Comparison of ENCODE assay signal across 8 cellular contexts in the genomic region with DNA sequence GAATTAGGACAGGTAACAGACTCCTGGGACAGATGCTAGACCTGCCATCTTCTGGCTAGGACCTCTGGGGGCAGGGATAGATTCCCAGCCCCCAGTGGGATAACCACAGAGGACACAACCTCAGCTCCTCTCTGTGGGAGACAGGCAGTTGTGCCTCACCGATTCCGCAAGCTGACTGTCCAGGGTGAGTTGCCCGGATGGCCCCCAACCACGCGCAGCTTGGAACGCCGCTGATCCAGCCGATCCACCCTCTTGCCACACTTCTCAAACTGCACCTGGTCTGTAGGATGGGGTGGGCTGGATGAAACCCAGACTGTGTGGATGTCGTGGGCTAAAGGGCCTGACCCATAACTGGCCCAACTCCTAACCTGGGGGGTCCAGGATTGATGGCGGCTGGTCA. TPM values are rescaled to one million over a fixed set of nuclear protein-coding genes. Genes with fewer than 3 reads are reported as not detected.
A peak's percentile ranks its signal among the peaks of the same experiment; 100 is the strongest.
DNase-seq lines count a peak whose midpoint lies in the region; ATAC-seq and TF ChIP-seq lines count a peak whose summit lies in the region.
"Not testable (repeated sequence)": the region's sequence is repeated elsewhere in the genome, so short reads cannot be mapped to it uniquely, and the experiment has no call there.
"Had no signal": no experiment of that assay in that cellular context is flagged by ENCODE, and none has a peak within 500 bp of the region (broad histone marks: within the 10 kb centered on the region; RNA-seq: fewer than 3 reads in every experiment).

No MANE protein-coding gene starts in this region.

- peak overlapping the region; percentile 71; the same call in 1 of the 2 replicates for H3K27ac ChIP-seq in 22Rv1
- not testable (repeated sequence) for H3K27ac ChIP-seq in H9 (ENCODE audit: insufficient read length, low read depth, low read length)

- not testable (repeated sequence) for TF ChIP-seq CTCF in 22Rv1 (IDR thresholded peaks at IDR 0.05); H9 (conservative IDR thresholded peaks at IDR 0.05); nephron (IDR thresholded peaks at IDR 0.05; ENCODE audit: unreplicated experiment in 3 of 3)

- H3K9me3 Mint-ChIP-seq in H9; activated T-helper 17 cell treated with anti-CD3 and anti-CD28 coated beads, Interleukin-2, amount 50 U/mL, for 72 hours; effector memory CD8-positive, alpha-beta T cell; memory B cell; nephron; stimulated activated effector memory CD8-positive, alpha-beta T cell treated with anti-CD3 and anti-CD28 coated beads, Interleukin-12 subunit alpha, Interleukin-12 subunit beta, amount 100 ng/mL, for 72 hours: not testable (repeated sequence)

- peaks cover 12 to 39% (median 35%) of the 10 kb centered on the region in 3 experiments; a peak in 6 of 7 replicates for H3K36me3 Mint-ChIP-seq in H9 (ENCODE audit: insufficient read depth in 1 of 3, low read depth in 3 of 3)
- peaks cover 32% of the 10 kb centered on the region for H3K36me3 Mint-ChIP-seq in activated T-helper 17 cell treated with anti-CD3 and anti-CD28 coated beads, Interleukin-2, amount 50 U/mL, for 72 hours (ENCODE audit: low read depth)
- peaks cover 30% of the 10 kb centered on the region for H3K36me3 Mint-ChIP-seq in effector memory CD8-positive, alpha-beta T cell (ENCODE audit: insufficient read depth)
- H3K36me3 Mint-ChIP-seq in memory B cell = peaks cover 23% of the 10 kb centered on the region
- not testable (repeated sequence) for H3K36me3 Mint-ChIP-seq in nephron (ENCODE audit: low read depth)
- H3K36me3 Mint-ChIP-seq in stimulated activated effector memory CD8-positive, alpha-beta T cell treated with anti-CD3 and anti-CD28 coated beads, Interleukin-12 subunit alpha, Interleukin-12 subunit beta, amount 100 ng/mL, for 72 hours = peaks cover 37% of the 10 kb centered on the region

- H3K56ac ChIP-seq in H9 (ENCODE audit: insufficient read length, low read depth, low read length) = not testable (repeated sequence)

- not testable (repeated sequence) for H2BK5ac ChIP-seq in H9 (ENCODE audit: insufficient read length, low read length)

- H3T11ph ChIP-seq in H9 (ENCODE audit: low read length) = not testable (repeated sequence)

- H2BK120ac ChIP-seq in H9 (ENCODE audit: low read depth, low read length, poor library complexity, severe bottlenecking) = not testable (repeated sequence)

- not testable (repeated sequence) for H2BK20ac ChIP-seq in H9 (ENCODE audit: low read depth, low read length, poor library complexity, severe bottlenecking)

- not testable (repeated sequence) for H2BK15ac ChIP-seq in H9 (ENCODE audit: low read depth, low read length)

- not testable (repeated sequence) for H3K9ac ChIP-seq in H9 (ENCODE audit: extremely low read depth, insufficient read length, low read length)

- not testable (repeated sequence) for H3K23me2 ChIP-seq in H9 (ENCODE audit: insufficient read length, low read depth, low read length, poor library complexity, severe bottlenecking)

- not testable (repeated sequence) for ATAC-seq in activated T-helper 17 cell treated with anti-CD3 and anti-CD28 coated beads, Interleukin-2, amount 50 U/mL, for 72 hours (replicated peaks); effector memory CD8-positive, alpha-beta T cell (replicated peaks); memory B cell (ENCODE audit: low read depth); stimulated activated effector memory CD8-positive, alpha-beta T cell treated with anti-CD3 and anti-CD28 coated beads, Interleukin-12 subunit alpha, Interleukin-12 subunit beta, amount 100 ng/mL, for 72 hours

- not testable (repeated sequence) for H3K9me3 ChIP-seq in H9 (ENCODE audit: control insufficient read depth, low read depth, low read length)

- H2BK12ac ChIP-seq in H9 (ENCODE audit: insufficient read length, low read depth, low read length) = not testable (repeated sequence)

- H3K27me3 ChIP-seq in H9 (ENCODE audit: insufficient read depth, low read length) = not testable (repeated sequence)

- H3K23ac ChIP-seq in H9 (ENCODE audit: insufficient read length, low read depth, low read length) = not testable (repeated sequence)

- not testable (repeated sequence) for H2AFZ ChIP-seq in H9 (ENCODE audit: low read length)

- not testable (repeated sequence) for H3K27me3 Mint-ChIP-seq in H9 (ENCODE audit: low read depth); activated T-helper 17 cell treated with anti-CD3 and anti-CD28 coated beads, Interleukin-2, amount 50 U/mL, for 72 hours; effector memory CD8-positive, alpha-beta T cell; memory B cell; nephron (ENCODE audit: low read depth)

- H3K4me3 Mint-ChIP-seq in H9 (peak overlapping the region; percentile 36 to 69; a peak in 4 of 5 replicates), memory B cell (peak overlapping the region; percentile 11), nephron (peak overlapping the region; percentile 49 to 62 (median 50))
- peak overlapping the region; percentile 27 for H3K4me3 Mint-ChIP-seq in activated T-helper 17 cell treated with anti-CD3 and anti-CD28 coated beads, Interleukin-2, amount 50 U/mL, for 72 hours
- peak overlapping the region; percentile 38 to 45 for H3K4me3 Mint-ChIP-seq in effector memory CD8-positive, alpha-beta T cell
- peak overlapping the region; percentile 56 for H3K4me3 Mint-ChIP-seq in stimulated activated effector memory CD8-positive, alpha-beta T cell treated with anti-CD3 and anti-CD28 coated beads, Interleukin-12 subunit alpha, Interleukin-12 subunit beta, amount 100 ng/mL, for 72 hours

- H4K20me1 ChIP-seq in H9 (ENCODE audit: control insufficient read depth, insufficient read depth, insufficient read length) = not testable (repeated sequence)

- not testable (repeated sequence) for H3K27ac Mint-ChIP-seq in H9; activated T-helper 17 cell treated with anti-CD3 and anti-CD28 coated beads, Interleukin-2, amount 50 U/mL, for 72 hours; effector memory CD8-positive, alpha-beta T cell; memory B cell; nephron; stimulated activated effector memory CD8-positive, alpha-beta T cell treated with anti-CD3 and anti-CD28 coated beads, Interleukin-12 subunit alpha, Interleukin-12 subunit beta, amount 100 ng/mL, for 72 hours

- no CpG with 5 or more reads among the region's 10 CpGs for WGBS in H9 (ENCODE audit: extremely low coverage, insufficient read length, low lambda C conversion rate)

- not testable (repeated sequence) for DNase-seq in H9; effector memory CD8-positive, alpha-beta T cell; memory B cell (ENCODE audit: low spot score in 2 of 2); stimulated activated effector memory CD8-positive, alpha-beta T cell treated with anti-CD3 and anti-CD28 coated beads, Interleukin-12 subunit alpha, Interleukin-12 subunit beta, amount 100 ng/mL, for 72 hours (ENCODE audit: low spot score in 2 of 2)

- not testable (repeated sequence) for H3K18ac ChIP-seq in H9 (ENCODE audit: insufficient read length, low read depth, low read length)

- H2AK5ac ChIP-seq in H9 (ENCODE audit: insufficient read length, low read length) = not testable (repeated sequence)

- not testable (repeated sequence) for H3K79me1 ChIP-seq in H9 (ENCODE audit: insufficient read depth, low read depth, low read length, poor library complexity, severe bottlenecking)

- not testable (repeated sequence) for H3K4me2 ChIP-seq in H9 (ENCODE audit: insufficient read depth, insufficient read length, low read length)

- H4K91ac ChIP-seq in H9 (ENCODE audit: insufficient read length, low read depth, low read length) = not testable (repeated sequence)

- H3K4ac ChIP-seq in H9 (ENCODE audit: low read depth, low read length) = not testable (repeated sequence)

- H4K8ac ChIP-seq in H9 (replicated peaks; ENCODE audit: insufficient read length, low read depth, low read length) = not testable (repeated sequence)

- H3K4me1 Mint-ChIP-seq in H9 (peaks cover 14 to 26% of the 10 kb centered on the region in 2 experiments), memory B cell (peaks cover 15% of the 10 kb centered on the region), nephron (peaks cover 18% of the 10 kb centered on the region)
- not testable (repeated sequence) for H3K4me1 Mint-ChIP-seq in activated T-helper 17 cell treated with anti-CD3 and anti-CD28 coated beads, Interleukin-2, amount 50 U/mL, for 72 hours
- H3K4me1 Mint-ChIP-seq in effector memory CD8-positive, alpha-beta T cell (ENCODE audit: low read depth in 2 of 2) = peaks cover 19 to 23% of the 10 kb centered on the region in 2 donors
- peaks cover 37% of the 10 kb centered on the region for H3K4me1 Mint-ChIP-seq in stimulated activated effector memory CD8-positive, alpha-beta T cell treated with anti-CD3 and anti-CD28 coated beads, Interleukin-12 subunit alpha, Interleukin-12 subunit beta, amount 100 ng/mL, for 72 hours

- H3K14ac ChIP-seq in H9 (ENCODE audit: insufficient read depth, low read length) = not testable (repeated sequence)

- H3K79me2 ChIP-seq in H9 (ENCODE audit: insufficient read depth, low read length) = not testable (repeated sequence)

- H4K5ac ChIP-seq in H9 (ENCODE audit: insufficient read length, low read depth, low read length) = not testable (repeated sequence)

- not testable (repeated sequence) for H3K4me1 ChIP-seq in H9 (ENCODE audit: insufficient read depth, low read length)

RNA-seq across cellular contexts. Expression of a gene that starts 4.2 kb away (rescaled TPM):
- 8.9 and 9.3 TPM in 2 replicates for total RNA-seq in H9 (2021)
- total RNA-seq in activated T-helper 17 cell treated with anti-CD3 and anti-CD28 coated beads, Interleukin-2, amount 50 U/mL, for 72 hours = 10 to 100 TPM in 1 of 2 donors, 1 to 10 TPM in 1; 8.4 to 28.2 TPM

RNA-seq across cellular contexts. Expression of a gene that starts 4.3 kb away (rescaled TPM):
- 39.9 and 40.6 TPM in 2 replicates for total RNA-seq in H9 (2021)
- total RNA-seq in activated T-helper 17 cell treated with anti-CD3 and anti-CD28 coated beads, Interleukin-2, amount 50 U/mL, for 72 hours = 10 to 100 TPM; 22.8 to 44.5 TPM

RNA-seq across cellular contexts. Expression of a gene that starts 11.0 kb away (rescaled TPM):
- total RNA-seq in H9 (2021) = 215 and 220 TPM in 2 replicates
- total RNA-seq in activated T-helper 17 cell treated with anti-CD3 and anti-CD28 coated beads, Interleukin-2, amount 50 U/mL, for 72 hours = 100 to 1,000 TPM in 1 of 2 donors, 10 to 100 TPM in 1; 88.6 to 184 TPM

RNA-seq across cellular contexts. Expression of a gene that starts 34.4 kb away (rescaled TPM):
- 3.0 and 3.8 TPM in 2 replicates for total RNA-seq in H9 (2021)
- total RNA-seq in activated T-helper 17 cell treated with anti-CD3 and anti-CD28 coated beads, Interleukin-2, amount 50 U/mL, for 72 hours = under 1 TPM in 1 of 2 donors, not detected in 1; 0.29 TPM
- total RNA-seq: CD4-positive, CD25-positive, alpha-beta regulatory T cell had no signal

RNA-seq across cellular contexts. Expression of a gene that starts 38.6 kb away (rescaled TPM):
- total RNA-seq in H9 (2021) = 29.1 and 31.1 TPM in 2 replicates
- total RNA-seq in activated T-helper 17 cell treated with anti-CD3 and anti-CD28 coated beads, Interleukin-2, amount 50 U/mL, for 72 hours = 10 to 100 TPM; 22.4 to 38.7 TPM
